Comparison of ENCODE assay signal across 4 cellular contexts in the genomic region with DNA sequence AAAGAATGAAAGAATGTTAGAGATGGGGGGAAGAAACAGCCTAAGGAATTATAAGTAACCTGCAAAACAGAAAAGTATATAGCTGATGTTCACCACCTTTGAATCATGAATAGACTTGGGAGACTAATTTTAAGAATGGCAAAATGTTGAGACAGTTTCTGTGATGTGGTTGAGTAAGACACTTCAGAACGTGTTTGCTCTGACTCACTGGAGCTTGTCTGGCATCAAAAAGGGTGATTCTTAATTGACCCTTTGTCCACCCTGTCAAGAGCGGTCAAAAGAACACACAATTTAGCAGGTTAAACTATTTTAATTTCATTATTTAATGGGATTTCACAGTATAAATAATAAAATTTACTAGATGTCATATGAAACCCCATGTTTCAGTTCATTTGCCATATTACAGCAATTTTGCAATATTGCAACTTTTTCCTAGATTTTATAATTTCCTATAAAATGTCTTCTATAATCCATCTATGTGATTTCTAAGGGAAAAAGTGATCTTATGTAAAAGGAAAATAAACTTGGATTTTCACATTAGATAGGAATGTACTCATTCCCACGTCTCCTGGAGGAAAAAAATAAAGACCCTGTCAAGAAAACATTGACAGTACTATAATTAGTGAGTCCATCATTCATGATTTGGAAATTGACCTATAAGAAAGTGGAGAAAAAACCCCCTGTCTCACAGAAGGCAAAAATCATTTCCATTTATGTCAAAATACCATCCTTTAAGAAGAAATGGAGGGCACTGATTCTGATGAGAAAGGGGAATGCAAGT.
DNase-seq lines count a peak whose midpoint lies in the region; ATAC-seq and TF ChIP-seq lines count a peak whose summit lies in the region.
"Not testable (repeated sequence)": the region's sequence is repeated elsewhere in the genome, so short reads cannot be mapped to it uniquely, and the experiment has no call there.

No MANE protein-coding gene starts in this region.

- not testable (repeated sequence) for H3K27ac ChIP-seq in HCT116 (ENCODE audit: low read depth, low read length); RWPE2 (ENCODE audit: poor library complexity, severe bottlenecking); left lung

- not testable (repeated sequence) for H3K4me2 ChIP-seq in HCT116 (ENCODE audit: low read length)

- TF ChIP-seq RAD21 in HCT116 (IDR thresholded peaks at IDR 0.05; ENCODE audit: low read depth), result not testable (repeated sequence)

- BruUV-seq in HCT116 (replicated peaks; lab: Mats Ljungman, UMichigan), result not testable (repeated sequence)

- RAD21 ChIA-PET in HCT116 (lab: Charles Lee; ENCODE audit: low non-redundant PET in 1 of 2, low total read pairs in 2 of 2, uncharacterized antibody in 2 of 2, unreplicated experiment in 2 of 2), result not testable (repeated sequence)

- H3K9me3 ChIP-seq in HCT116 (ENCODE audit: control insufficient read depth in 1 of 2, insufficient read depth in 1 of 2, low read depth in 1 of 2, low read length in 2 of 2); RWPE2 (ENCODE audit: severe bottlenecking); left lung: not testable (repeated sequence)

- H3K4me1 ChIP-seq in HCT116 (ENCODE audit: control insufficient read depth in 1 of 2, insufficient read depth in 2 of 2, low read length in 2 of 2); RWPE2 (ENCODE audit: insufficient read depth, poor library complexity, severe bottlenecking); left lung: not testable (repeated sequence)

- H3K9me2 ChIP-seq in HCT116 (ENCODE audit: insufficient read depth), result not testable (repeated sequence)

- CTCF ChIA-PET in HCT116 (lab: Charles Lee), result not testable (repeated sequence)

- H3K79me2 ChIP-seq in HCT116 (ENCODE audit: insufficient read depth, low read length), result not testable (repeated sequence)

- POLR2A ChIA-PET in HCT116 (lab: Charles Lee), result not testable (repeated sequence)

- not testable (repeated sequence) for DNase-seq in HCT116 (ENCODE audit: low read depth, low spot score); RWPE2 (ENCODE audit: low spot score); left lung

- intact Hi-C loops in HCT116 (cut with micrococcal nuclease); left lung (cut with DNase I): not testable (repeated sequence)

- not testable (repeated sequence) for H4K20me1 ChIP-seq in HCT116 (ENCODE audit: insufficient read depth)

- not testable (repeated sequence) for H3K27me3 ChIP-seq in HCT116 (ENCODE audit: insufficient read depth, low read length); RWPE2 (ENCODE audit: insufficient read depth, poor library complexity, severe bottlenecking); left lung

- ATAC-seq in HCT116, result peak; percentile 82
- peak; percentile 92 for ATAC-seq in RWPE2 (ENCODE audit: low read depth)
- ATAC-seq in esophagus mucosa, result peak; percentile 64
- ATAC-seq in left lung, result peak; percentile 62

- H3K9ac ChIP-seq in HCT116 (ENCODE audit: low read length), result not testable (repeated sequence)

- TF ChIP-seq CTCF in HCT116 (IDR thresholded peaks at IDR 0.05 in 2 of 3, conservative IDR thresholded peaks at IDR 0.05 in 1 of 3; ENCODE audit: borderline replicate concordance in 1 of 3, insufficient read depth in 1 of 3, low read depth in 2 of 3, low read length in 2 of 3); RWPE2 (IDR thresholded peaks at IDR 0.05; ENCODE audit: poor library complexity, severe bottlenecking); left lung (IDR thresholded peaks at IDR 0.05): not testable (repeated sequence)

- not testable (repeated sequence) for TF ChIP-seq POLR2A in HCT116 (IDR thresholded peaks at IDR 0.05; ENCODE audit: borderline replicate concordance, extremely low read depth, insufficient read depth, insufficient read length)

- not testable (repeated sequence) for H3K36me3 ChIP-seq in HCT116 (ENCODE audit: control insufficient read depth in 1 of 2, insufficient read depth in 2 of 2, low read length in 2 of 2); RWPE2 (ENCODE audit: low read depth); left lung

- not testable (repeated sequence) for H3K4me3 ChIP-seq in HCT116 (replicated peaks in 1 of 2; ENCODE audit: low read depth in 1 of 2, low read length in 2 of 2); RWPE2 (ENCODE audit: severe bottlenecking); left lung

- H2AFZ ChIP-seq in HCT116 (ENCODE audit: low read depth, low read length, poor library complexity, severe bottlenecking), result not testable (repeated sequence)
